ENCODE assay signal across 21 cellular contexts in the genomic region with DNA sequence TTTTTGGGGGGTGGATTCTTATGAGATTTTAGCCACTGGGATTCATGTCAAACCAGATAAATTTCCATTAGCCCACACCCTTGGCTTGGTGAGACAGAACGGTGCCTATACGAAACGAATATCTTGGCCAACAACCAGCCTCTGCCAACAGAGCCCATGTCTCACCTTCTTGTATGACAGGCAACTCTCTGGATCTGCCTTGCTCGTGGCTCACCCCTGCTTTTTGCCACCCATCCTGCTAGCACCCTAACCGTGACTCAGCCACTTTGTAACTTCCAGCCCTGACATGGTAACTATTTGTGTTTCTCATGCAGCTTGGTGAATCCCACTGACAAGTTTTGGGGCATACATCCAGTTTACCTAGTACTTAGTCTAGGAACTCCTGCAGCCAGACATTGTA.
"Had no signal": no experiment of that assay in that cellular context is flagged by ENCODE, and none has a peak within 500 bp of the region (broad histone marks: within the 10 kb centered on the region; RNA-seq: fewer than 3 reads in every experiment).

No MANE protein-coding gene starts in this region.

- H3K4me1 ChIP-seq: esophagus muscularis mucosa, gastrocnemius medialis, heart right ventricle, left lung, lower lobe of right lung had no signal

- H3K36me3 ChIP-seq: esophagus muscularis mucosa, gastrocnemius medialis, heart right ventricle, left lung, lower lobe of right lung had no signal

- ATAC-seq: gastrocnemius medialis; heart right ventricle; left cardiac atrium; left lung; left ventricle myocardium superior; lower lobe of right lung; naive thymus-derived CD4-positive, alpha-beta T cell had no signal

- H3K4me3 ChIP-seq: coronary artery, dorsolateral prefrontal cortex, esophagus muscularis mucosa, gastrocnemius medialis, heart right ventricle, left lung, lower lobe of right lung had no signal

- H3K27ac ChIP-seq: coronary artery, dorsolateral prefrontal cortex, epithelial cell of prostate, esophagus muscularis mucosa, gastrocnemius medialis, heart right ventricle, left lung, lower lobe of right lung had no signal

- H3K27me3 ChIP-seq: dorsolateral prefrontal cortex, esophagus muscularis mucosa, gastrocnemius medialis, heart right ventricle, left lung had no signal

- DNase-seq: dermis blood vessel endothelial cell; dorsolateral prefrontal cortex; effector CD4-positive, alpha-beta T cell; effector memory CD4-positive, alpha-beta T cell; erythroblast; foreskin melanocyte; gastrocnemius medialis; glutamatergic neuron; head of caudate nucleus; heart right ventricle; hippocampal formation; left cardiac atrium; left lung; left ventricle myocardium superior; lower lobe of right lung; mesendoderm; midbrain; naive thymus-derived CD4-positive, alpha-beta T cell had no signal
